In genomic region chr6:19501737-19502245, GRCh38 we compare ENCODE assay signal across 25 cellular contexts.
"Had no signal": no experiment of that assay in that cellular context is flagged by ENCODE, and none has a peak within 500 bp of the region (broad histone marks: within the 10 kb centered on the region; RNA-seq: fewer than 3 reads in every experiment).

No MANE protein-coding gene starts in this region.

- H3K4me3 ChIP-seq: esophagus muscularis mucosa, gastroesophageal sphincter, lower lobe of right lung, ovary, psoas muscle, right atrium auricular region, spleen, thoracic aorta, upper lobe of left lung had no signal

- H3K27ac ChIP-seq: esophagus muscularis mucosa, gastroesophageal sphincter, lower lobe of right lung, ovary, psoas muscle, right atrium auricular region, spleen, thoracic aorta, upper lobe of left lung had no signal

- H3K36me3 Mint-ChIP-seq: activated naive CD4-positive, alpha-beta T cell treated with anti-CD3 and anti-CD28 coated beads, Interleukin-2, amount 50 U/mL, for 24 hours; naive B cell; T-cell had no signal

- H3K27me3 ChIP-seq: esophagus muscularis mucosa, gastroesophageal sphincter, ovary, right atrium auricular region, spleen, upper lobe of left lung had no signal

- H3K36me3 ChIP-seq: esophagus muscularis mucosa, gastroesophageal sphincter, lower lobe of right lung, ovary, right atrium auricular region, spleen, thoracic aorta, upper lobe of left lung had no signal

- H3K4me3 Mint-ChIP-seq: activated naive CD4-positive, alpha-beta T cell treated with anti-CD3 and anti-CD28 coated beads, Interleukin-2, amount 50 U/mL, for 24 hours; brain; naive B cell; T-cell; T-helper 2 cell treated with Interferon-gamma antibody and Interleukin-4, amounts not matched to agents 5 μg/mL and 100 μg/mL, for 36 hours; WTC11 had no signal

- H3K4me1 Mint-ChIP-seq: activated naive CD4-positive, alpha-beta T cell treated with anti-CD3 and anti-CD28 coated beads, Interleukin-2, amount 50 U/mL, for 24 hours; brain; naive B cell; T-cell; WTC11 had no signal

- H3K27ac Mint-ChIP-seq: activated naive CD4-positive, alpha-beta T cell treated with anti-CD3 and anti-CD28 coated beads, Interleukin-2, amount 50 U/mL, for 24 hours; brain; naive B cell; T-cell; T-helper 2 cell treated with Interferon-gamma antibody and Interleukin-4, amounts not matched to agents 5 μg/mL and 100 μg/mL, for 36 hours; WTC11 had no signal

- H3K27me3 Mint-ChIP-seq: activated naive CD4-positive, alpha-beta T cell treated with anti-CD3 and anti-CD28 coated beads, Interleukin-2, amount 50 U/mL, for 24 hours; brain; naive B cell; T-cell had no signal

- H3K9me3 ChIP-seq: ovary had no signal

- DNase-seq: activated gamma-delta T cell treated with Interleukin-2 at 50 U/mL for 16 hours; activated T-cell treated with anti-CD3 and anti-CD28 coated beads, Interleukin-2, amount 50 U/mL, for 1 hour; aorta; central memory CD4-positive, alpha-beta T cell; dermis blood vessel endothelial cell; effector memory CD4-positive, alpha-beta T cell; kidney; lower lobe of right lung; mesendoderm; naive B cell; ovary; psoas muscle; spleen; stimulated activated CD4-positive, alpha-beta T cell treated with anti-CD3 and anti-CD28 coated beads, Interleukin-4, amount 100 ng/mL, for 1 hour; stimulated activated naive CD4-positive, alpha-beta T cell treated with Interleukin-2 at 50 U/mL for 16 hours; T-cell; upper lobe of left lung had no signal
